In the genomic region with DNA sequence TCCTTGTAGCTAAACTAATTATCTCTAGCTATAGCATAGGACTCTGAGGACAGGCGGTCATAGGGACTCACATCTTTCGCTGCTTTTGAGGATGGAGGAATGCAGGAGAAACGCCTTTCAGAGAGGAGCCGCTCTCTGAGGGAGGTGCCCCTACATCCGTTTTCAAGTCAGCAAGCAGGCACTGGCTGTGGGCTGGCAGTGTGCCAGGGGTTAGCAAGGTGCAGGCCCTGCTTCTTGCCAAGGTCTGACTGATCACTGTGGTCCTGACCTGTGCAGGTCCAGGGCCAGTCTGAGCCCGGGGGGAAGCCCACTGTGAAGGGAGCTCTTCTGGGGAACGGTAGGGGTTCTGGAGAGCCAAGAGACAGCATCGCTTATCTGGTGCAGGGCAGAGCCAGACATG, we compare ENCODE assay signal across 8 cellular contexts.
DNase-seq lines count a peak whose midpoint lies in the region; ATAC-seq and TF ChIP-seq lines count a peak whose summit lies in the region.

No MANE protein-coding gene starts in this region.

- peaks cover 49% of the 10 kb centered on the region for H3K4me1 ChIP-seq in Loucy (ENCODE audit: insufficient read depth, low read length, poor library complexity, severe bottlenecking)

- peaks cover 2% of the 10 kb centered on the region for H3K27me3 Mint-ChIP-seq in osteocyte (ENCODE audit: unreplicated experiment)

- H3K9me2 ChIP-seq in Loucy (replicated peaks; ENCODE audit: low read depth, low read length), result no peaks in the 10 kb centered on the region

- no peak overlapping the region for H3K4me3 Mint-ChIP-seq in osteocyte (ENCODE audit: unreplicated experiment)

- peaks cover 12% of the 10 kb centered on the region for H3K4me1 Mint-ChIP-seq in osteocyte (ENCODE audit: unreplicated experiment)

- H3K79me2 ChIP-seq in Loucy (ENCODE audit: insufficient read depth, low read length), result no peaks in the 10 kb centered on the region

- H3K4me2 ChIP-seq in Loucy (ENCODE audit: low read depth, low read length, poor library complexity, severe bottlenecking), result peak overlapping the region; percentile 23

- no peak overlapping the region for H3K27ac Mint-ChIP-seq in osteocyte (ENCODE audit: unreplicated experiment)

- 0 out of 2 replicates have a peak, but pooled peaks cover 5% of the 10 kb centered on the region for H3F3A ChIP-seq in Loucy (ENCODE audit: low read depth)

- ATAC-seq in GM21529 (IDR thresholded peaks at IDR 0.05; ENCODE audit: unreplicated experiment), result no peak

- H3K9me3 ChIP-seq in Loucy (ENCODE audit: insufficient read depth, low read depth, low read length), result no peaks in the 10 kb centered on the region

- H3K36me3 ChIP-seq in Loucy (ENCODE audit: insufficient read depth, low read length), result peaks cover 9% of the 10 kb centered on the region; the same call in 1 of the 2 replicates

- TF ChIP-seq CTCF in Loucy (conservative IDR thresholded peaks at IDR 0.05; ENCODE audit: low read length) (no peak), osteocyte (IDR thresholded peaks at IDR 0.05) (no peak)

- H3K9ac ChIP-seq in Loucy (ENCODE audit: low read depth, low read length, poor library complexity, severe bottlenecking), result no peak overlapping the region

- H2AFZ ChIP-seq in Loucy (ENCODE audit: low read length), result no peak overlapping the region

- DNase-seq in activated CD4-positive, alpha-beta T cell treated with anti-CD3 and anti-CD28 coated beads, Interleukin-2, amount 50 U/mL, for 48 hours, result peak; percentile 75 to 80
- DNase-seq in effector CD8-positive, alpha-beta T cell (lab: John Stamatoyannopoulos, UW), result peak; percentile 61
- DNase-seq in stimulated activated CD8-positive, alpha-beta memory T cell treated with anti-CD3 and anti-CD28 coated beads, Interleukin-12 subunit alpha, Interleukin-12 subunit beta, amount 100 ng/mL, for 24 hours (ENCODE audit: extremely low read depth), result peak; percentile 26
- no peak for DNase-seq in HuH-7.5 (ENCODE audit: low spot score)
- no peak for DNase-seq in osteocyte (ENCODE audit: extremely low spot score, unreplicated experiment)
- DNase-seq in NCI-H1694 (lab: John Stamatoyannopoulos, UW), result no peak

- no peaks in the 10 kb centered on the region for H3K9me3 Mint-ChIP-seq in osteocyte (ENCODE audit: unreplicated experiment)

- no peaks in the 10 kb centered on the region for H3K36me3 Mint-ChIP-seq in osteocyte (ENCODE audit: unreplicated experiment)

- no peaks in the 10 kb centered on the region for H4K20me1 ChIP-seq in Loucy (ENCODE audit: insufficient read depth, low read length, poor library complexity, severe bottlenecking)

- H3K27me3 ChIP-seq in Loucy (ENCODE audit: insufficient read depth, low read length, poor library complexity, severe bottlenecking), result no peaks in the 10 kb centered on the region

- no peak overlapping the region for H3K4me3 ChIP-seq in Loucy (ENCODE audit: low read length, poor library complexity, severe bottlenecking)

Comparison
In these comparisons a context has a peak if more than half of its experiments do, and no peak if none do; other contexts are left out.
1. DNase-seq: peak in activated CD4-positive, alpha-beta T cell treated with anti-CD3 and anti-CD28 coated beads, Interleukin-2, amount 50 U/mL, for 48 hours (2 of 2), effector CD8-positive, alpha-beta T cell (single experiment) and stimulated activated CD8-positive, alpha-beta memory T cell treated with anti-CD3 and anti-CD28 coated beads, Interleukin-12 subunit alpha, Interleukin-12 subunit beta, amount 100 ng/mL, for 24 hours (single experiment); none in HuH-7.5 (single experiment), osteocyte (single experiment) and NCI-H1694 (single experiment).